7 cellular contexts compared by ENCODE assay signal in genomic region chr7:100546129-100546867, GRCh38. TPM values are rescaled to one million over a fixed set of nuclear protein-coding genes. Genes with fewer than 3 reads are reported as not detected.
DNase-seq lines count a peak whose midpoint lies in the region; ATAC-seq and TF ChIP-seq lines count a peak whose summit lies in the region.

No MANE protein-coding gene starts in this region.

- H3K4me1 ChIP-seq in neural progenitor cell, result peaks cover 21% of the 10 kb centered on the region

- no peaks in the 10 kb centered on the region for H3K27me3 ChIP-seq in neural progenitor cell

- H3K4me3 ChIP-seq in neural progenitor cell, result no peak overlapping the region

- TF ChIP-seq CTCF in neural progenitor cell (IDR thresholded peaks at IDR 0.05), result no peak

- H3K4me3 Mint-ChIP-seq in neural progenitor cell, result peak overlapping the region; percentile 8

- peaks cover 5% of the 10 kb centered on the region for H3K36me3 Mint-ChIP-seq in neural progenitor cell

- peaks cover 11% of the 10 kb centered on the region for H4K20me1 ChIP-seq in neural progenitor cell (ENCODE audit: low read depth)

- no peaks in the 10 kb centered on the region for H3K9me3 Mint-ChIP-seq in neural progenitor cell

- peak overlapping the region; percentile 68 for H3K27ac Mint-ChIP-seq in neural progenitor cell

- H3K4me1 Mint-ChIP-seq in neural progenitor cell, result peaks cover 61% of the 10 kb centered on the region

- peak; percentile 38 for ATAC-seq in GM19324 (IDR thresholded peaks at IDR 0.05; ENCODE audit: low FRiP score, unreplicated experiment)
- ATAC-seq in HG03521 (IDR thresholded peaks at IDR 0.05; ENCODE audit: unreplicated experiment), result no peak

- DNase-seq in NCI-H2029 treated with DMSO at 0.1 percent for 48 hours (lab: John Stamatoyannopoulos, UW) (peak; percentile 67), dermis blood vessel endothelial cell (peak; percentile 84), neural progenitor cell (ENCODE audit: low spot score) (no peak), NCI-H2107 treated with DMSO at 0.1 percent for 48 hours (lab: John Stamatoyannopoulos, UW; ENCODE audit: unreplicated experiment) (no peak), middle frontal gyrus (ENCODE audit: extremely low spot score, low spot score) (no peak)

- H3K79me2 ChIP-seq in neural progenitor cell (ENCODE audit: low read depth), result no peaks in the 10 kb centered on the region

- peaks cover 8% of the 10 kb centered on the region for H3F3A ChIP-seq in neural progenitor cell (ENCODE audit: low read depth)

- H3K27ac ChIP-seq in neural progenitor cell, result peak overlapping the region; percentile 6

- peaks cover 3% of the 10 kb centered on the region for H3K27me3 Mint-ChIP-seq in neural progenitor cell (ENCODE audit: insufficient read depth, low read depth)

- H3K4me2 ChIP-seq in neural progenitor cell, result peak overlapping the region; percentile 19

- H3K36me3 ChIP-seq in neural progenitor cell, result no peaks in the 10 kb centered on the region

- H3K9me3 ChIP-seq in neural progenitor cell (ENCODE audit: low read depth), result no peaks in the 10 kb centered on the region

- no peak overlapping the region for H3K9ac ChIP-seq in neural progenitor cell

- no peak overlapping the region for H2AFZ ChIP-seq in neural progenitor cell (replicated peaks)

RNA-seq across cellular contexts. Expression of gene AGFG2, which starts 7.3 kb away (rescaled TPM):
- total RNA-seq in dermis blood vessel endothelial cell, result 49.5 and 62.2 TPM in 2 replicates
- total RNA-seq in neural progenitor cell (ENCODE audit: low replicate concordance), result 1.2 and 5.6 TPM in 2 replicates

RNA-seq across cellular contexts. Expression of gene SAP25, which starts 27.4 kb away (rescaled TPM):
- total RNA-seq in dermis blood vessel endothelial cell, result not detected in 2 replicates
- 1.5 TPM in 1 of 2 replicates, not detected in the other for total RNA-seq in neural progenitor cell (ENCODE audit: low replicate concordance)

RNA-seq across cellular contexts. Expression of gene LRCH4, which starts 39.6 kb away (rescaled TPM):
- total RNA-seq in dermis blood vessel endothelial cell, result 12.1 and 20.3 TPM in 2 replicates
- 4.5 and 55.9 TPM in 2 replicates for total RNA-seq in neural progenitor cell (ENCODE audit: low replicate concordance)

RNA-seq across cellular contexts. Expression of gene FBXO24, which starts 39.8 kb away (rescaled TPM):
- total RNA-seq in dermis blood vessel endothelial cell, result 0.60 TPM in 1 of 2 replicates, not detected in the other
- 1.2 and 2.5 TPM in 2 replicates for total RNA-seq in neural progenitor cell (ENCODE audit: low replicate concordance)

RNA-seq across cellular contexts. Expression of gene PCOLCE, which starts 55.9 kb away (rescaled TPM):
- total RNA-seq in dermis blood vessel endothelial cell (0.51 and 0.56 TPM in 2 replicates), neural progenitor cell (ENCODE audit: low replicate concordance) (6.6 and 8.5 TPM in 2 replicates)

Comparison
In these comparisons a context has a peak if more than half of its experiments do, and no peak if none do; other contexts are left out.
1. DNase-seq: peak in NCI-H2029 treated with DMSO at 0.1 percent for 48 hours (single experiment) and dermis blood vessel endothelial cell (single experiment); none in neural progenitor cell (single experiment), NCI-H2107 treated with DMSO at 0.1 percent for 48 hours (single experiment) and middle frontal gyrus (single experiment).